ENCODE assay signal across 25 cellular contexts in the genomic region with DNA sequence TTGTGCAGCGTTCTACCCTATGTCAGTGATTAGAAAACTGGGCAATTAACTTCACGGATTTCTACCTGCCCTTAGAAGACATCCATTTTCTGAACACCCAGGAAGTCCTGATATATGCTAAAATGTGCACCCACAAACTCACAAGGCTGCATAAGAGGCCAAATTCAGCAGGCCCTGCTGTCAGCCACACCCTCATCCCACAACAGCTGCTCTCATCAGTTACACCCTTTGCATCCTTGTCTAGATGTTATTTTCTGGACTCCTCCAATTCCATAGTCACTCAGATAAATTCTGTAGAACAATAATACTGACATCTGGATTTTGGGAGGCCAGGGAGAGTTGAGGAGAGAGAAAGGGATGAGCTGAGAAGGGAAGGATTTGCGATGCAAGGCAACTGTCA.
"Had no signal": no experiment of that assay in that cellular context is flagged by ENCODE, and none has a peak within 500 bp of the region (broad histone marks: within the 10 kb centered on the region; RNA-seq: fewer than 3 reads in every experiment).

No MANE protein-coding gene starts in this region.

- H3K9me3 ChIP-seq: gastroesophageal sphincter, heart left ventricle, right lobe of liver, suprapubic skin, transverse colon, upper lobe of right lung, uterus had no signal

- H3K4me3 ChIP-seq: gastroesophageal sphincter, heart left ventricle, hepatocyte, lung, neural progenitor cell, right lobe of liver, smooth muscle cell, suprapubic skin, transverse colon, upper lobe of right lung, uterus had no signal

- H3K27ac Mint-ChIP-seq: memory B cell; neural progenitor cell; progenitor cell of endocrine pancreas; stimulated activated naive CD8-positive, alpha-beta T cell treated with anti-CD3 and anti-CD28 coated beads, Interleukin-15, amount 100 ng/mL, for 72 hours had no signal

- ATAC-seq: foreskin keratinocyte; gastroesophageal sphincter; heart left ventricle; left lobe of liver; naive thymus-derived CD4-positive, alpha-beta T cell; right lobe of liver; stimulated activated naive CD8-positive, alpha-beta T cell treated with anti-CD3 and anti-CD28 coated beads, Interleukin-15, amount 100 ng/mL, for 72 hours; upper lobe of right lung had no signal

- H3K4me3 Mint-ChIP-seq: memory B cell; naive thymus-derived CD4-positive, alpha-beta T cell; neural progenitor cell; stimulated activated naive CD8-positive, alpha-beta T cell treated with anti-CD3 and anti-CD28 coated beads, Interleukin-15, amount 100 ng/mL, for 72 hours had no signal

- H3K27me3 Mint-ChIP-seq: memory B cell; progenitor cell of endocrine pancreas; stimulated activated naive CD8-positive, alpha-beta T cell treated with anti-CD3 and anti-CD28 coated beads, Interleukin-15, amount 100 ng/mL, for 72 hours had no signal

- DNase-seq: cortex of kidney; foreskin keratinocyte; heart left ventricle; kidney; naive thymus-derived CD4-positive, alpha-beta T cell; right lobe of liver; stimulated activated CD4-positive, alpha-beta T cell treated with anti-CD3 and anti-CD28 coated beads, Interleukin-12 subunit alpha, Interleukin-12 subunit beta, amount 100 ng/mL, for 4 hours; stimulated activated CD4-positive, alpha-beta T cell treated with anti-CD3 and anti-CD28 coated beads, Interleukin-1b, Interleukin-23, amount 100 ng/mL, for 48 hours; stimulated activated CD4-positive, alpha-beta T cell treated with anti-CD3 and anti-CD28 coated beads, Interleukin-4, amount 100 ng/mL, for 1 hour; stimulated activated CD8-positive, alpha-beta memory T cell treated with anti-CD3 and anti-CD28 coated beads, Interleukin-4, amount 100 ng/mL, for 48 hours; stimulated activated naive CD4-positive, alpha-beta T cell; stimulated activated naive CD8-positive, alpha-beta T cell treated with anti-CD3 and anti-CD28 coated beads, Interleukin-15, amount 100 ng/mL, for 72 hours; transverse colon; upper lobe of right lung; uterus had no signal

- H3K36me3 Mint-ChIP-seq: neural progenitor cell had no signal

- H3K9me3 Mint-ChIP-seq: memory B cell; naive thymus-derived CD4-positive, alpha-beta T cell; neural progenitor cell; stimulated activated naive CD8-positive, alpha-beta T cell treated with anti-CD3 and anti-CD28 coated beads, Interleukin-15, amount 100 ng/mL, for 72 hours had no signal

- H3K4me1 ChIP-seq: foreskin keratinocyte, neural progenitor cell, parathyroid adenoma, right lobe of liver, upper lobe of right lung had no signal

- H3K27ac ChIP-seq: foreskin keratinocyte, gastroesophageal sphincter, heart left ventricle, hepatocyte, neural progenitor cell, parathyroid adenoma, right lobe of liver, suprapubic skin, transverse colon, upper lobe of right lung had no signal

- H3K36me3 ChIP-seq: gastroesophageal sphincter, heart left ventricle, neural progenitor cell, right lobe of liver, suprapubic skin, transverse colon, upper lobe of right lung, uterus had no signal

- H3K27me3 ChIP-seq: foreskin keratinocyte, gastroesophageal sphincter, heart left ventricle, hepatocyte, neural progenitor cell, right lobe of liver, suprapubic skin, transverse colon, upper lobe of right lung, uterus had no signal
